9 cellular contexts compared by ENCODE assay signal in genomic region chr5:125484272-125485002, GRCh38.
A peak's percentile ranks its signal among the peaks of the same experiment; 100 is the strongest.
DNase-seq lines count a peak whose midpoint lies in the region; ATAC-seq and TF ChIP-seq lines count a peak whose summit lies in the region.
"Had no signal": no experiment of that assay in that cellular context is flagged by ENCODE, and none has a peak within 500 bp of the region (broad histone marks: within the 10 kb centered on the region; RNA-seq: fewer than 3 reads in every experiment).

No MANE protein-coding gene starts in this region.

- H3K27ac ChIP-seq in duodenal mucosa (ENCODE audit: low read depth, low read length), result peak overlapping the region; percentile 47
- H3K27ac ChIP-seq in mesendoderm (ENCODE audit: low read depth, low read length), result no peak overlapping the region
- peak overlapping the region; percentile 66 to 85 for H3K27ac ChIP-seq in uterus
- H3K27ac ChIP-seq: right lobe of liver had no signal

- H3K4me3 Mint-ChIP-seq in activated CD4-positive, alpha-beta memory T cell treated with anti-CD3 and anti-CD28 coated beads for 36 hours, result no peak overlapping the region

- peak; percentile 97 for DNase-seq in NCI-H69 (lab: John Stamatoyannopoulos, UW)
- DNase-seq in mesendoderm, result no peak
- peak; percentile 78 to 82 for DNase-seq in uterus
- DNase-seq in activated CD4-positive, alpha-beta memory T cell treated with anti-CD3 and anti-CD28 coated beads for 36 hours, result no peak
- DNase-seq: right lobe of liver had no signal

- H3K36me3 Mint-ChIP-seq in activated CD4-positive, alpha-beta memory T cell treated with anti-CD3 and anti-CD28 coated beads for 36 hours, result no peaks in the 10 kb centered on the region

- H3K9ac ChIP-seq in duodenal mucosa (ENCODE audit: low read depth in 1 of 2, low read length in 2 of 2) (no peak overlapping the region), mesendoderm (ENCODE audit: low read length) (no peak overlapping the region)

- no peaks in the 10 kb centered on the region for H3K4me1 Mint-ChIP-seq in activated CD4-positive, alpha-beta memory T cell treated with anti-CD3 and anti-CD28 coated beads for 36 hours (ENCODE audit: low read depth)

- intact Hi-C loops in uterus (cut with DNase I; ENCODE audit: low total_unique reads), result loop anchor here (10.0 kb wide), 1 partner anchor 1150 kb away; no protein-coding TSS in a partner anchor
- intact Hi-C loops in activated CD4-positive, alpha-beta memory T cell treated with anti-CD3 and anti-CD28 coated beads for 36 hours (cut with micrococcal nuclease), result no loop called here

- peak; percentile 58 for ATAC-seq in GM21360 (IDR thresholded peaks at IDR 0.05; ENCODE audit: unreplicated experiment)
- no peak for ATAC-seq in HG03571 (IDR thresholded peaks at IDR 0.05; ENCODE audit: unreplicated experiment)
- no peak for ATAC-seq in HG02981 (IDR thresholded peaks at IDR 0.05; ENCODE audit: unreplicated experiment)

- TF ChIP-seq POLR2A in uterus (IDR thresholded peaks at IDR 0.05), result no peak

- H3K4ac ChIP-seq in mesendoderm (ENCODE audit: low read depth, low read length), result no peak overlapping the region

- no CpG with 5 or more reads among the region's 8 CpGs for WGBS in mesendoderm (ENCODE audit: extremely low coverage, insufficient coverage, low lambda C conversion rate)

- H2BK120ac ChIP-seq in mesendoderm (ENCODE audit: low read depth, low read length), result no peak overlapping the region

- H4K8ac ChIP-seq in mesendoderm (ENCODE audit: low read depth, low read length), result no peak overlapping the region

- H3K79me2 ChIP-seq in mesendoderm (ENCODE audit: control insufficient read depth, insufficient read depth, low read length), result no peaks in the 10 kb centered on the region

- H3K9me3 ChIP-seq in duodenal mucosa (ENCODE audit: control insufficient read depth in 1 of 2, low read length in 2 of 2), result no peaks in the 10 kb centered on the region
- no peaks in the 10 kb centered on the region for H3K9me3 ChIP-seq in uterus
- H3K9me3 ChIP-seq: right lobe of liver had no signal

- no peaks in the 10 kb centered on the region for H3K27me3 ChIP-seq in duodenal mucosa (ENCODE audit: control insufficient read depth in 1 of 2, insufficient read depth in 2 of 2, low read length in 2 of 2)
- no peaks in the 10 kb centered on the region for H3K27me3 ChIP-seq in mesendoderm (ENCODE audit: insufficient read depth, low read length, poor library complexity)
- H3K27me3 ChIP-seq in uterus, result no peaks in the 10 kb centered on the region
- H3K27me3 ChIP-seq: right lobe of liver had no signal

- no peak overlapping the region for H3K23ac ChIP-seq in mesendoderm (ENCODE audit: low read length)

- no peak overlapping the region for H2BK5ac ChIP-seq in mesendoderm (ENCODE audit: low read length)

- no peaks in the 10 kb centered on the region for H3K79me1 ChIP-seq in mesendoderm (ENCODE audit: low read length)

- CTCF ChIA-PET in activated CD4-positive, alpha-beta memory T cell treated with anti-CD3 and anti-CD28 coated beads for 36 hours (lab: Charles Lee), result no interaction called here

- TF ChIP-seq CTCF in uterus (IDR thresholded peaks at IDR 0.05), result no peak

- H3K56ac ChIP-seq in mesendoderm (ENCODE audit: low read length), result no peak overlapping the region

- peak overlapping the region; percentile 75 for H3K18ac ChIP-seq in mesendoderm (ENCODE audit: low read length)

- peaks cover 6 to 19% of the 10 kb centered on the region in 2 donors for H3K4me1 ChIP-seq in duodenal mucosa (ENCODE audit: control insufficient read depth in 1 of 2, insufficient read depth in 2 of 2, low read length in 2 of 2)
- peaks cover 3% of the 10 kb centered on the region for H3K4me1 ChIP-seq in mesendoderm (ENCODE audit: control insufficient read depth, low read depth, low read length)
- peaks cover 5 to 13% of the 10 kb centered on the region in 2 donors for H3K4me1 ChIP-seq in uterus
- H3K4me1 ChIP-seq: right lobe of liver had no signal

- POLR2A ChIA-PET in activated CD4-positive, alpha-beta memory T cell treated with anti-CD3 and anti-CD28 coated beads for 36 hours (lab: Charles Lee), result no interaction called here

- no peak overlapping the region for H2AK5ac ChIP-seq in mesendoderm (ENCODE audit: low read length)

- H3K27ac Mint-ChIP-seq in activated CD4-positive, alpha-beta memory T cell treated with anti-CD3 and anti-CD28 coated beads for 36 hours, result no peak overlapping the region

- H4K5ac ChIP-seq in mesendoderm (ENCODE audit: low read length), result no peak overlapping the region

- peaks cover 18% of the 10 kb centered on the region for H3K9me3 Mint-ChIP-seq in activated CD4-positive, alpha-beta memory T cell treated with anti-CD3 and anti-CD28 coated beads for 36 hours

- H3K4me3 ChIP-seq in duodenal mucosa (ENCODE audit: low read depth in 1 of 2, low read length in 2 of 2) (peak overlapping the region; percentile 18 to 28), mesendoderm (ENCODE audit: low read length) (no peak overlapping the region), uterus (no peak overlapping the region)
- H3K4me3 ChIP-seq: right lobe of liver had no signal

- H3K4me2 ChIP-seq in mesendoderm (ENCODE audit: low read length), result no peak overlapping the region

- H3K27me3 Mint-ChIP-seq in activated CD4-positive, alpha-beta memory T cell treated with anti-CD3 and anti-CD28 coated beads for 36 hours, result no peaks in the 10 kb centered on the region

- no peak overlapping the region for H2BK15ac ChIP-seq in mesendoderm (replicated peaks; ENCODE audit: low read depth)

- H3K36me3 ChIP-seq in duodenal mucosa (ENCODE audit: control insufficient read depth in 1 of 2, insufficient read depth in 2 of 2, low read length in 2 of 2), result no peaks in the 10 kb centered on the region
- no peaks in the 10 kb centered on the region for H3K36me3 ChIP-seq in mesendoderm (ENCODE audit: control insufficient read depth, insufficient read depth, low read length)
- H3K36me3 ChIP-seq in uterus, result no peaks in the 10 kb centered on the region
- H3K36me3 ChIP-seq: right lobe of liver had no signal

Comparison
In these comparisons a context has a peak if more than half of its experiments do, and no peak if none do; other contexts are left out.
1. DNase-seq: peak in NCI-H69 (single experiment) and uterus (2 of 2); none in mesendoderm (single experiment) and activated CD4-positive, alpha-beta memory T cell treated with anti-CD3 and anti-CD28 coated beads for 36 hours (single experiment).
2. H3K4me3 ChIP-seq: peak in duodenal mucosa (2 of 2); none in mesendoderm (single experiment) and uterus (0 of 2).